Comparison of ENCODE assay signal across 30 cellular contexts in genomic region chr5:34616665-34617064, GRCh38.
"Had no signal": no experiment of that assay in that cellular context is flagged by ENCODE, and none has a peak within 500 bp of the region (broad histone marks: within the 10 kb centered on the region; RNA-seq: fewer than 3 reads in every experiment).

No MANE protein-coding gene starts in this region.

- H3K36me3 Mint-ChIP-seq: activated naive CD4-positive, alpha-beta T cell treated with anti-CD3 and anti-CD28 coated beads, Interleukin-2, amount 10 ng/mL, durations not matched to agents 7 days and 5 days; activated naive CD8-positive, alpha-beta T cell treated with anti-CD3 and anti-CD28 coated beads, Interleukin-2, amount 10 ng/mL, durations not matched to agents 7 days and 5 days; natural killer cell; neural progenitor cell; stimulated activated effector memory CD8-positive, alpha-beta T cell treated with anti-CD3 and anti-CD28 coated beads, Interleukin-12 subunit alpha, Interleukin-12 subunit beta, amount 100 ng/mL, for 72 hours had no signal

- H3K79me2 ChIP-seq: hepatocyte, parathyroid adenoma had no signal

- DNase-seq: activated CD4-positive, alpha-beta T cell treated with anti-CD3 and anti-CD28 coated beads for 4 hours; activated CD4-positive, alpha-beta T cell treated with anti-CD3 and anti-CD28 coated beads, Interleukin-2, amount 50 U/mL, for 4 hours; activated gamma-delta T cell; activated naive CD4-positive, alpha-beta T cell treated with anti-CD3 and anti-CD28 coated beads, Interleukin-2, amount 10 ng/mL, durations not matched to agents 7 days and 5 days; activated naive CD8-positive, alpha-beta T cell treated with anti-CD3 and anti-CD28 coated beads, Interleukin-2, amount 10 ng/mL, durations not matched to agents 7 days and 5 days; amniotic stem cell; brain microvascular endothelial cell; cortex of kidney; effector memory CD8-positive, alpha-beta T cell; erythroblast; gastrocnemius medialis; glutamatergic neuron; islet precursor cell; left ventricle myocardium inferior; mesendoderm; natural killer cell; occipital lobe; psoas muscle; sigmoid colon; small intestine; stimulated activated CD4-positive, alpha-beta T cell treated with anti-CD3 and anti-CD28 coated beads, Interleukin-4, amount 100 ng/mL, for 24 hours; trophoblast cell had no signal

- H2AFZ ChIP-seq: hepatocyte, neural progenitor cell, parathyroid adenoma had no signal

- H3K4me3 ChIP-seq: gastrocnemius medialis, hepatocyte, left ventricle myocardium inferior, lung, neural progenitor cell, psoas muscle, sigmoid colon, thoracic aorta had no signal

- H3K9me3 ChIP-seq: gastrocnemius medialis, left ventricle myocardium inferior, psoas muscle, sigmoid colon, thoracic aorta had no signal

- H3K4me1 Mint-ChIP-seq: activated naive CD4-positive, alpha-beta T cell treated with anti-CD3 and anti-CD28 coated beads, Interleukin-2, amount 10 ng/mL, durations not matched to agents 7 days and 5 days; activated naive CD8-positive, alpha-beta T cell treated with anti-CD3 and anti-CD28 coated beads, Interleukin-2, amount 10 ng/mL, durations not matched to agents 7 days and 5 days; natural killer cell; stimulated activated effector memory CD8-positive, alpha-beta T cell treated with anti-CD3 and anti-CD28 coated beads, Interleukin-12 subunit alpha, Interleukin-12 subunit beta, amount 100 ng/mL, for 72 hours had no signal

- ATAC-seq: effector memory CD8-positive, alpha-beta T cell; gastrocnemius medialis; natural killer cell; psoas muscle; stimulated activated effector memory CD8-positive, alpha-beta T cell treated with anti-CD3 and anti-CD28 coated beads, Interleukin-12 subunit alpha, Interleukin-12 subunit beta, amount 100 ng/mL, for 72 hours had no signal

- H3K36me3 ChIP-seq: brain microvascular endothelial cell, gastrocnemius medialis, left ventricle myocardium inferior, neural progenitor cell, sigmoid colon, thoracic aorta had no signal

- H3K27me3 Mint-ChIP-seq: activated naive CD4-positive, alpha-beta T cell treated with anti-CD3 and anti-CD28 coated beads, Interleukin-2, amount 10 ng/mL, durations not matched to agents 7 days and 5 days had no signal

- H3K27ac ChIP-seq: brain microvascular endothelial cell, gastrocnemius medialis, hepatocyte, left ventricle myocardium inferior, neural progenitor cell, parathyroid adenoma, psoas muscle, sigmoid colon, thoracic aorta had no signal

- H3K4me1 ChIP-seq: gastrocnemius medialis, left ventricle myocardium inferior, neural progenitor cell, parathyroid adenoma, psoas muscle had no signal

- H3K9me3 Mint-ChIP-seq: activated naive CD4-positive, alpha-beta T cell treated with anti-CD3 and anti-CD28 coated beads, Interleukin-2, amount 10 ng/mL, durations not matched to agents 7 days and 5 days; activated naive CD8-positive, alpha-beta T cell treated with anti-CD3 and anti-CD28 coated beads, Interleukin-2, amount 10 ng/mL, durations not matched to agents 7 days and 5 days; activated T-helper 1 cell treated with anti-CD3 and anti-CD28 coated beads, Interleukin-12 subunit alpha, Interleukin-12 subunit beta, Interleukin-2, Interleukin-4 antibody, amounts not matched to agents 30 ng/mL and 10 ng/mL and 1 ng/mL, durations not matched to agents 14 hours and 24 hours and 36 hours; effector memory CD8-positive, alpha-beta T cell; natural killer cell; neural progenitor cell; stimulated activated effector memory CD8-positive, alpha-beta T cell treated with anti-CD3 and anti-CD28 coated beads, Interleukin-12 subunit alpha, Interleukin-12 subunit beta, amount 100 ng/mL, for 72 hours; stimulated activated naive CD8-positive, alpha-beta T cell treated with anti-CD3 and anti-CD28 coated beads, Interleukin-15, Interleukin-2, amounts not matched to agents 100 ng/mL and 50 ng/mL, for 24 hours had no signal

- H3K27me3 ChIP-seq: brain microvascular endothelial cell, gastrocnemius medialis, hepatocyte, neural progenitor cell, sigmoid colon had no signal

- H3K27ac Mint-ChIP-seq: activated naive CD4-positive, alpha-beta T cell treated with anti-CD3 and anti-CD28 coated beads, Interleukin-2, amount 10 ng/mL, durations not matched to agents 7 days and 5 days; activated naive CD8-positive, alpha-beta T cell treated with anti-CD3 and anti-CD28 coated beads, Interleukin-2, amount 10 ng/mL, durations not matched to agents 7 days and 5 days; activated T-helper 1 cell treated with anti-CD3 and anti-CD28 coated beads, Interleukin-12 subunit alpha, Interleukin-12 subunit beta, Interleukin-2, Interleukin-4 antibody, amounts not matched to agents 30 ng/mL and 10 ng/mL and 1 ng/mL, durations not matched to agents 14 hours and 24 hours and 36 hours; effector memory CD8-positive, alpha-beta T cell; natural killer cell; neural progenitor cell; stimulated activated effector memory CD8-positive, alpha-beta T cell treated with anti-CD3 and anti-CD28 coated beads, Interleukin-12 subunit alpha, Interleukin-12 subunit beta, amount 100 ng/mL, for 72 hours; stimulated activated naive CD8-positive, alpha-beta T cell treated with anti-CD3 and anti-CD28 coated beads, Interleukin-15, Interleukin-2, amounts not matched to agents 100 ng/mL and 50 ng/mL, for 24 hours had no signal

- H3K4me3 Mint-ChIP-seq: activated naive CD4-positive, alpha-beta T cell treated with anti-CD3 and anti-CD28 coated beads, Interleukin-2, amount 10 ng/mL, durations not matched to agents 7 days and 5 days; activated naive CD8-positive, alpha-beta T cell treated with anti-CD3 and anti-CD28 coated beads, Interleukin-2, amount 10 ng/mL, durations not matched to agents 7 days and 5 days; activated T-helper 1 cell treated with anti-CD3 and anti-CD28 coated beads, Interleukin-12 subunit alpha, Interleukin-12 subunit beta, Interleukin-2, Interleukin-4 antibody, amounts not matched to agents 30 ng/mL and 10 ng/mL and 1 ng/mL, durations not matched to agents 14 hours and 24 hours and 36 hours; effector memory CD8-positive, alpha-beta T cell; natural killer cell; neural progenitor cell; stimulated activated effector memory CD8-positive, alpha-beta T cell treated with anti-CD3 and anti-CD28 coated beads, Interleukin-12 subunit alpha, Interleukin-12 subunit beta, amount 100 ng/mL, for 72 hours; stimulated activated naive CD8-positive, alpha-beta T cell treated with anti-CD3 and anti-CD28 coated beads, Interleukin-15, Interleukin-2, amounts not matched to agents 100 ng/mL and 50 ng/mL, for 24 hours had no signal

- H3K4me2 ChIP-seq: hepatocyte, neural progenitor cell had no signal
